Comparison of ENCODE assay signal across 9 cellular contexts in the genomic region with DNA sequence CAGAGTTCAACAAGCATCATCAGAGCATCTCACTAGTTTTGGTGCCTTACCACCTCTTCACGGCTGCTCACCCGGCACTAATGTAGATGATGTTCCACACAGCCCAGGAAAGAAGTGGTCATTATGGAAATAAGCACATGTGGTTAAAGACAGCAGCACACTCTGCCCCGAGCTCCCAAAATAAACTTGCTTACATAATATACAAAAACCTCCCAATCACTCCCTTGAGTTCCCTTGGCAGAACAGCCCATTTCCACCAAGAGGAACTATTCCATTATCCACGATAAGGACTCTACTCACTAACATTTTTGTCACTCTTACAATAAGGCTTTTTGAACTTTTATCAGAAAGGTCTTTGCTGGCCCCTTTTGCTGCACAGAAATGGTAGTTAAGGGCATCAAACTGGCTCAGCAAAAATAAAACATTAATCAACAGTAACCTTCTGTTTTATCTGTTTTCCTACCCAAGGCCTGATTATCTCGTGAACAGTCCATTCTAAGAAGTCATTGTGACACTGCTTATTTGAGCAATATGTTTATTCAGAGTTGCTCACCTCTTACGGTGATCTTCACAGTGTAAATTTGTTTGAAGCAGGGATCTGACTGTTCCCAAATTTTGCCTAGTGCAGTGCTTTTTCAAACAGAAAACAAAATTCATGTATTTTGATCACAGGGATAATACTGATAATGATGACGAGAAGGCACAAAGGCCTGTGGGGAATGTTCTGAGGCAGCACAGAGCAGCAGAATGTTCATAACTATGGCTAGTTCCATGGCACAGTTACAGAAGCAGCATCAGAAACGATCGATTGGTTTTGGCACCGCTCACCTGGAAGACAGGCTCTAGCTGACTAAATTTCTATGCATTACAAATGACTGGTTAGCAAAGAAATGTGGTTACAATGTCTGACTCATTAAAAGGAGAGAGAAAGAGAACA.
A peak's percentile ranks its signal among the peaks of the same experiment; 100 is the strongest.
DNase-seq lines count a peak whose midpoint lies in the region; TF ChIP-seq lines count a peak whose summit lies in the region.
"Had no signal": no experiment of that assay in that cellular context is flagged by ENCODE, and none has a peak within 500 bp of the region (broad histone marks: within the 10 kb centered on the region; RNA-seq: fewer than 3 reads in every experiment).

No MANE protein-coding gene starts in this region.

- H3K79me2 ChIP-seq in hepatocyte (no peaks in the 10 kb centered on the region), H9 (ENCODE audit: insufficient read depth, low read length) (peaks cover 2% of the 10 kb centered on the region; the same call in 1 of the 2 replicates)

- H3K18ac ChIP-seq in H9 (ENCODE audit: insufficient read length, low read depth, low read length) = no peak overlapping the region

- no peak overlapping the region for H3K9ac ChIP-seq in H9 (ENCODE audit: extremely low read depth, insufficient read length, low read length)

- peaks cover 8 to 25% of the 10 kb centered on the region in 2 donors for H3K4me1 ChIP-seq in ascending aorta
- peaks cover 22% of the 10 kb centered on the region for H3K4me1 ChIP-seq in hepatocyte (ENCODE audit: insufficient read depth)
- H3K4me1 ChIP-seq in tibial nerve = peaks cover 5 to 34% (median 18%) of the 10 kb centered on the region in 4 donors
- H3K4me1 ChIP-seq in H9 (ENCODE audit: insufficient read depth, low read length) = peaks cover 2% of the 10 kb centered on the region; the same call in 1 of the 2 replicates

- no peak overlapping the region for H4K91ac ChIP-seq in H9 (ENCODE audit: insufficient read length, low read depth, low read length)

- H2AFZ ChIP-seq in hepatocyte (no peak overlapping the region), H9 (ENCODE audit: low read length) (no peak overlapping the region)

- no peak overlapping the region for H3K23ac ChIP-seq in H9 (ENCODE audit: insufficient read length, low read depth, low read length)

- no peaks in the 10 kb centered on the region for H3K79me1 ChIP-seq in H9 (ENCODE audit: insufficient read depth, low read depth, low read length, poor library complexity, severe bottlenecking)

- H3K27me3 ChIP-seq in ascending aorta (no peaks in the 10 kb centered on the region), hepatocyte (no peaks in the 10 kb centered on the region), tibial nerve (no peaks in the 10 kb centered on the region), H9 (ENCODE audit: insufficient read depth, low read length) (no peaks in the 10 kb centered on the region)
- H3K27me3 ChIP-seq: neutrophil had no signal

- H2BK20ac ChIP-seq in H9 (ENCODE audit: low read depth, low read length, poor library complexity, severe bottlenecking) = no peak overlapping the region

- H3K27ac ChIP-seq in ascending aorta (peak overlapping the region; percentile 28 to 45), hepatocyte (peak overlapping the region; percentile 48), tibial nerve (peak overlapping the region; percentile 1 to 82 (median 52)), H9 (ENCODE audit: insufficient read length, low read depth, low read length) (no peak overlapping the region)
- H3K27ac ChIP-seq: neutrophil had no signal

- no peaks in the 10 kb centered on the region for H3K9me2 ChIP-seq in hepatocyte (replicated peaks; ENCODE audit: insufficient read depth)

- H3K27me3 Mint-ChIP-seq in H9 (ENCODE audit: low read depth) = no peaks in the 10 kb centered on the region

- H2BK12ac ChIP-seq in H9 (ENCODE audit: insufficient read length, low read depth, low read length) = no peak overlapping the region

- H2BK120ac ChIP-seq in H9 (ENCODE audit: low read depth, low read length, poor library complexity, severe bottlenecking) = no peak overlapping the region

- no peak overlapping the region for H2AK5ac ChIP-seq in H9 (ENCODE audit: insufficient read length, low read length)

- no peak for TF ChIP-seq POLR2A in tibial nerve (IDR thresholded peaks at IDR 0.05)

- H3K4me2 ChIP-seq in hepatocyte (peak overlapping the region; percentile 44), H9 (ENCODE audit: insufficient read depth, insufficient read length, low read length) (no peak overlapping the region)

- H3K27ac Mint-ChIP-seq in H9 = no peak overlapping the region

- WGBS in hepatocyte (ENCODE audit: low lambda C conversion rate, missing lambda C conversion rate) = 67% methylated on average over 10 of the region's 10 CpGs
- 45 to 51% methylated on average over 10 of the region's 10 CpGs for WGBS in tibial nerve, 2 donors
- whole genome bisulfite sequencing in H9 (ENCODE audit: extremely low coverage, insufficient read length, low lambda C conversion rate) = no CpG with 5 or more reads among the region's 10 CpGs

- no peak overlapping the region for H3K4me3 Mint-ChIP-seq in H9

- H4K8ac ChIP-seq in H9 (replicated peaks; ENCODE audit: insufficient read length, low read depth, low read length) = no peak overlapping the region

- no peak overlapping the region for H2BK5ac ChIP-seq in H9 (ENCODE audit: insufficient read length, low read length)

- TF ChIP-seq CTCF in ascending aorta (IDR thresholded peaks at IDR 0.05) = no peak
- no peak for TF ChIP-seq CTCF in hepatocyte (IDR thresholded peaks at IDR 0.05; ENCODE audit: poor library complexity)
- no peak for TF ChIP-seq CTCF in tibial nerve (IDR thresholded peaks at IDR 0.05)
- TF ChIP-seq CTCF in H9 (conservative IDR thresholded peaks at IDR 0.05) = no peak

- H3K23me2 ChIP-seq in H9 (ENCODE audit: insufficient read length, low read depth, low read length, poor library complexity, severe bottlenecking) = no peaks in the 10 kb centered on the region

- H3K9me3 ChIP-seq in ascending aorta (no peaks in the 10 kb centered on the region), hepatocyte (ENCODE audit: low read depth) (no peaks in the 10 kb centered on the region), tibial nerve (no peaks in the 10 kb centered on the region), H9 (ENCODE audit: control insufficient read depth, low read depth, low read length) (no peaks in the 10 kb centered on the region)
- H3K9me3 ChIP-seq: neutrophil had no signal

- TF ChIP-seq EP300 in tibial nerve (IDR thresholded peaks at IDR 0.05) = peak; percentile 22 to 82

- peak; percentile 10 for DNase-seq in HT1080 (ENCODE audit: low read depth)
- DNase-seq in ascending aorta (ENCODE audit: low spot score in 2 of 2) = no peak
- peak; percentile 10 for DNase-seq in hepatocyte (ENCODE audit: low spot score)
- DNase-seq in tibial nerve (ENCODE audit: low spot score in 2 of 2) = peak; percentile 19 to 56
- DNase-seq in NCI-H446 treated with DMSO at 0.1 percent for 48 hours (lab: John Stamatoyannopoulos, UW) = no peak
- no peak for DNase-seq in H9
- no peak for DNase-seq in NCI-H1105 treated with DMSO at 0.1 percent for 48 hours (lab: John Stamatoyannopoulos, UW)
- DNase-seq: NCI-H446 had no signal

- no peak overlapping the region for H2BK15ac ChIP-seq in H9 (ENCODE audit: low read depth, low read length)

- no peak overlapping the region for H3K4ac ChIP-seq in H9 (ENCODE audit: low read depth, low read length)

- no peak overlapping the region for H3K56ac ChIP-seq in H9 (ENCODE audit: insufficient read length, low read depth, low read length)

- no peaks in the 10 kb centered on the region for H3K36me3 ChIP-seq in ascending aorta
- no peaks in the 10 kb centered on the region for H3K36me3 ChIP-seq in hepatocyte (replicated peaks; ENCODE audit: insufficient read depth, low read depth)
- no peaks in the 10 kb centered on the region for H3K36me3 ChIP-seq in tibial nerve
- H3K36me3 ChIP-seq: neutrophil had no signal

- intact Hi-C loops in ascending aorta (cut with DNase I) = no loop called here

- H3K9me3 Mint-ChIP-seq in H9 = peaks cover 4 to 8% of the 10 kb centered on the region in 2 experiments; a peak in 4 of 5 replicates

- H3K4me3 ChIP-seq in ascending aorta (no peak overlapping the region), hepatocyte (no peak overlapping the region), tibial nerve (no peak overlapping the region)

- H4K5ac ChIP-seq in H9 (ENCODE audit: insufficient read length, low read depth, low read length) = no peak overlapping the region

- H3K4me1 Mint-ChIP-seq in H9 = peaks cover 29 to 40% of the 10 kb centered on the region in 2 experiments

- H4K20me1 ChIP-seq in hepatocyte (ENCODE audit: insufficient read depth, poor library complexity, severe bottlenecking) (no peaks in the 10 kb centered on the region), H9 (ENCODE audit: control insufficient read depth, insufficient read depth, insufficient read length) (no peaks in the 10 kb centered on the region)

- H3K36me3 Mint-ChIP-seq in H9 (ENCODE audit: insufficient read depth in 1 of 3, low read depth in 3 of 3) = peaks cover 0 to 25% (median 9%) of the 10 kb centered on the region in 3 experiments; a peak in 5 of 7 replicates

- no peak overlapping the region for H3T11ph ChIP-seq in H9 (ENCODE audit: low read length)

- H3K14ac ChIP-seq in H9 (ENCODE audit: insufficient read depth, low read length) = no peak overlapping the region

Comparison
In these comparisons a context has a peak if more than half of its experiments do, and no peak if none do; other contexts are left out.
1. DNase-seq: peak in HT1080 (single experiment), hepatocyte (single experiment) and tibial nerve (2 of 2); none in ascending aorta (0 of 2), NCI-H446 treated with DMSO at 0.1 percent for 48 hours (single experiment), H9 (single experiment) and NCI-H1105 treated with DMSO at 0.1 percent for 48 hours (single experiment).